In the genomic region with DNA sequence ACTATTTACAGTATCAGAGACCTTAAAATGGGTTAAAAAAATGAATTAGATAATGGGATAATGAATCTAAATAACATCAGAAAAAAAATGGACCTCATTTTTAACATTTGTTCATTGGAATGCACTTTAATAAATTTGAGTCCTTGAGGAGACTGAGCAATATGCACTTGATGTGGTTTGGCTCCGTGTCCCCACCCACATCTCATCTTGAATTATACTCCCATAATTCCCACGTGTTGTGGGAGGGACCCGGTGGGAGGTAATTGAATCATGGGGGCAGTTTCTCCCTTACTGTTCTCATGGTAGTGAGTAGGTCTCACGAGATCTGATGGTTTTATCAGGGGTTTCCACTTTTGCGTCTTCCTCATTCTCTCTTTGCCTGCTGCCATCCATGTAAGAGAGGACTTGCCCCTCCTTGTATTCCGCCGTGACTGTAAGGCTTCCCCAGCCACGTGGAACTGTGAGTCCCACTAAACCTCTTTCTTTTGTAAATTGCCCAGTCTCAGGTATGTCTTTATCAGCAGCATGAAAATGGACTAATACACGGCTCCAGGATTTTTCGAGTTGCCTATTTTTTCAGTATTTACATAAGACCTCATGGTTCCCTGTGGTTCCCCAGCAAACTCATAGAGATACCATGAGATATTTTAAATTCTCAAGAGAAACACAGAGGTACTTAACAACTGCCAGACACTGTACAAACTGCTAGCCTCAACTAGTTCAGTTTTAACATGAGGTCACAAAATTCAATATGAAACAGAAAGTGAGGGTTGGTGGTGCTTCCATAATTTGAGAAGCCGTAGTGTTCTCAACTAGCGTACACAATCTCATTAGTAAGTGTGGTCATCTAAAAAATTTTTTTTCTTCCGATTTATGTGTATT, we compare ENCODE assay signal across 16 cellular contexts.
A peak's percentile ranks its signal among the peaks of the same experiment; 100 is the strongest.
DNase-seq lines count a peak whose midpoint lies in the region; ATAC-seq and TF ChIP-seq lines count a peak whose summit lies in the region.
"Had no signal": no experiment of that assay in that cellular context is flagged by ENCODE, and none has a peak within 500 bp of the region (broad histone marks: within the 10 kb centered on the region; RNA-seq: fewer than 3 reads in every experiment).

No MANE protein-coding gene starts in this region.

- WGBS in hepatocyte (ENCODE audit: low lambda C conversion rate, missing lambda C conversion rate): 83% methylated on average over 13 of the region's 13 CpGs

- POLR2A ChIA-PET in HCT116 (lab: Charles Lee): no interaction called here

- intact Hi-C loops in HCT116 (cut with micrococcal nuclease): no loop called here

- no peaks in the 10 kb centered on the region for H3K36me3 ChIP-seq in HCT116 (ENCODE audit: control insufficient read depth in 1 of 2, insufficient read depth in 2 of 2, low read length in 2 of 2)
- no peaks in the 10 kb centered on the region for H3K36me3 ChIP-seq in hepatocyte (replicated peaks; ENCODE audit: insufficient read depth, low read depth)
- H3K36me3 ChIP-seq: ascending aorta had no signal

- H3K79me2 ChIP-seq in HCT116 (ENCODE audit: insufficient read depth, low read length) (no peaks in the 10 kb centered on the region), hepatocyte (no peaks in the 10 kb centered on the region)

- H3K4me2 ChIP-seq in HCT116 (ENCODE audit: low read length) (peak overlapping the region; percentile 58), hepatocyte (no peak overlapping the region)

- H3K9me2 ChIP-seq in HCT116 (ENCODE audit: insufficient read depth) (no peaks in the 10 kb centered on the region), hepatocyte (replicated peaks; ENCODE audit: insufficient read depth) (no peaks in the 10 kb centered on the region)

- no peak for TF ChIP-seq POLR2A in HCT116 (IDR thresholded peaks at IDR 0.05; ENCODE audit: borderline replicate concordance, extremely low read depth, insufficient read depth, insufficient read length)

- BruUV-seq in HCT116 (replicated peaks; lab: Mats Ljungman, UMichigan): no TSS peak

- H3K27me3 ChIP-seq in HCT116 (ENCODE audit: insufficient read depth, low read length) (no peaks in the 10 kb centered on the region), hepatocyte (no peaks in the 10 kb centered on the region)
- H3K27me3 ChIP-seq: ascending aorta had no signal

- H3K4me1 ChIP-seq in HCT116 (ENCODE audit: control insufficient read depth in 1 of 2, insufficient read depth in 2 of 2, low read length in 2 of 2): peaks cover 43 to 61% of the 10 kb centered on the region in 2 experiments
- peaks cover 35% of the 10 kb centered on the region for H3K4me1 ChIP-seq in hepatocyte (ENCODE audit: insufficient read depth)

- peak overlapping the region; percentile 63 for H2AFZ ChIP-seq in HCT116 (ENCODE audit: low read depth, low read length, poor library complexity, severe bottlenecking)
- H2AFZ ChIP-seq in hepatocyte: no peak overlapping the region

- TF ChIP-seq CTCF in GM12864 (IDR thresholded peaks at IDR 0.05; ENCODE audit: low read depth, low read length, missing control alignments): no peak
- no peak for TF ChIP-seq CTCF in HCT116 (IDR thresholded peaks at IDR 0.05 in 2 of 3, conservative IDR thresholded peaks at IDR 0.05 in 1 of 3; ENCODE audit: borderline replicate concordance in 1 of 3, insufficient read depth in 1 of 3, low read depth in 2 of 3, low read length in 2 of 3)
- TF ChIP-seq CTCF in hepatocyte (IDR thresholded peaks at IDR 0.05; ENCODE audit: poor library complexity): no peak

- H3K27ac ChIP-seq in HCT116 (ENCODE audit: low read depth, low read length): no peak overlapping the region
- peak overlapping the region; percentile 22 for H3K27ac ChIP-seq in hepatocyte
- H3K27ac ChIP-seq: ascending aorta, HL-60 had no signal

- RAD21 ChIA-PET in HCT116 (lab: Charles Lee; ENCODE audit: low non-redundant PET in 1 of 2, low total read pairs in 2 of 2, uncharacterized antibody in 2 of 2, unreplicated experiment in 2 of 2): interaction anchor here in 1 of 2 experiments (0.6 kb wide), 1 partner anchor 23 kb away, joined by 3 read pairs; no protein-coding TSS in a partner anchor

- H3K9me3 ChIP-seq in HCT116 (ENCODE audit: control insufficient read depth in 1 of 2, insufficient read depth in 1 of 2, low read depth in 1 of 2, low read length in 2 of 2) (no peaks in the 10 kb centered on the region), hepatocyte (ENCODE audit: low read depth) (no peaks in the 10 kb centered on the region)
- H3K9me3 ChIP-seq: ascending aorta had no signal

- CTCF ChIA-PET in HCT116 (lab: Charles Lee): no interaction called here

- TF ChIP-seq RAD21 in HCT116 (IDR thresholded peaks at IDR 0.05; ENCODE audit: low read depth): no peak

- H4K20me1 ChIP-seq in HCT116 (ENCODE audit: insufficient read depth): no peaks in the 10 kb centered on the region
- no peaks in the 10 kb centered on the region for H4K20me1 ChIP-seq in hepatocyte (ENCODE audit: insufficient read depth, poor library complexity, severe bottlenecking)

- no peak for ATAC-seq in HCT116
- ATAC-seq in HG02840 (IDR thresholded peaks at IDR 0.05; ENCODE audit: low FRiP score, unreplicated experiment): no peak

- H3K4me3 ChIP-seq in GM12864 (ENCODE audit: low read depth, low read length) (peak overlapping the region; percentile 30; the same call in 1 of the 2 replicates), HCT116 (replicated peaks in 1 of 2; ENCODE audit: low read depth in 1 of 2, low read length in 2 of 2) (no peak overlapping the region), hepatocyte (no peak overlapping the region)
- H3K4me3 ChIP-seq: ascending aorta had no signal

- H3K9ac ChIP-seq in HCT116 (ENCODE audit: low read length): no peak overlapping the region

- DNase-seq in GM12864 (ENCODE audit: low read depth): no peak
- DNase-seq in HCT116 (ENCODE audit: low read depth, low spot score): no peak
- peak; percentile 20 for DNase-seq in LoVo (ENCODE audit: low spot score)
- no peak for DNase-seq in hepatocyte (ENCODE audit: low spot score)
- no peak for DNase-seq in inferior parietal cortex (ENCODE audit: extremely low spot score)
- DNase-seq in iPS-NIHi11 (ENCODE audit: low spot score): no peak
- no peak for DNase-seq in superior temporal gyrus (ENCODE audit: extremely low spot score)
- DNase-seq: activated CD4-positive, alpha-beta T cell treated with anti-CD3 and anti-CD28 coated beads, Interleukin-2, amount 50 U/mL, for 1 hour; foreskin melanocyte; kidney; NCI-H2107; stimulated activated CD8-positive, alpha-beta memory T cell treated with anti-CD3 and anti-CD28 coated beads, Interleukin-4, amount 100 ng/mL, for 48 hours; T-helper 2 cell had no signal

TF ChIP-seq in HCT116, 20 proteins besides CTCF, POLR2A, EP300 and RAD21:
- no peak for TF ChIP-seq FOSL1 (IDR thresholded peaks at IDR 0.05; ENCODE audit: low read depth)
- TF ChIP-seq EZH2 (IDR thresholded peaks at IDR 0.05): no peak
- TF ChIP-seq POLR2AphosphoS5 (IDR thresholded peaks at IDR 0.05; ENCODE audit: low read depth, low read length): no peak
- TF ChIP-seq EGR1 (IDR thresholded peaks at IDR 0.05; ENCODE audit: low read depth): no peak
- TF ChIP-seq JUND (IDR thresholded peaks at IDR 0.05): no peak
- TF ChIP-seq, protein P1, sequence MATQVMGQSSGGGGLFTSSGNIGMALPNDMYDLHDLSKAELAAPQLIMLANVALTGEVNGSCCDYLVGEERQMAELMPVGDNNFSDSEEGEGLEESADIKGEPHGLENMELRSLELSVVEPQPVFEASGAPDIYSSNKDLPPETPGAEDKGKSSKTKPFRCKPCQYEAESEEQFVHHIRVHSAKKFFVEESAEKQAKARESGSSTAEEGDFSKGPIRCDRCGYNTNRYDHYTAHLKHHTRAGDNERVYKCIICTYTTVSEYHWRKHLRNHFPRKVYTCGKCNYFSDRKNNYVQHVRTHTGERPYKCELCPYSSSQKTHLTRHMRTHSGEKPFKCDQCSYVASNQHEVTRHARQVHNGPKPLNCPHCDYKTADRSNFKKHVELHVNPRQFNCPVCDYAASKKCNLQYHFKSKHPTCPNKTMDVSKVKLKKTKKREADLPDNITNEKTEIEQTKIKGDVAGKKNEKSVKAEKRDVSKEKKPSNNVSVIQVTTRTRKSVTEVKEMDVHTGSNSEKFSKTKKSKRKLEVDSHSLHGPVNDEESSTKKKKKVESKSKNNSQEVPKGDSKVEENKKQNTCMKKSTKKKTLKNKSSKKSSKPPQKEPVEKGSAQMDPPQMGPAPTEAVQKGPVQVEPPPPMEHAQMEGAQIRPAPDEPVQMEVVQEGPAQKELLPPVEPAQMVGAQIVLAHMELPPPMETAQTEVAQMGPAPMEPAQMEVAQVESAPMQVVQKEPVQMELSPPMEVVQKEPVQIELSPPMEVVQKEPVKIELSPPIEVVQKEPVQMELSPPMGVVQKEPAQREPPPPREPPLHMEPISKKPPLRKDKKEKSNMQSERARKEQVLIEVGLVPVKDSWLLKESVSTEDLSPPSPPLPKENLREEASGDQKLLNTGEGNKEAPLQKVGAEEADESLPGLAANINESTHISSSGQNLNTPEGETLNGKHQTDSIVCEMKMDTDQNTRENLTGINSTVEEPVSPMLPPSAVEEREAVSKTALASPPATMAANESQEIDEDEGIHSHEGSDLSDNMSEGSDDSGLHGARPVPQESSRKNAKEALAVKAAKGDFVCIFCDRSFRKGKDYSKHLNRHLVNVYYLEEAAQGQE (IDR thresholded peaks at IDR 0.05; ENCODE audit: low read depth): no peak
- TF ChIP-seq CEBPB (IDR thresholded peaks at IDR 0.05; ENCODE audit: low read depth): no peak
- no peak for TF ChIP-seq YY1 (IDR thresholded peaks at IDR 0.05; ENCODE audit: extremely low read depth, insufficient replicate concordance, low read depth, low read length)
- no peak for TF ChIP-seq TCF7L2 (IDR thresholded peaks at IDR 0.05; ENCODE audit: borderline replicate concordance, extremely low read depth, insufficient read depth, insufficient read length)
- TF ChIP-seq, protein P2, sequence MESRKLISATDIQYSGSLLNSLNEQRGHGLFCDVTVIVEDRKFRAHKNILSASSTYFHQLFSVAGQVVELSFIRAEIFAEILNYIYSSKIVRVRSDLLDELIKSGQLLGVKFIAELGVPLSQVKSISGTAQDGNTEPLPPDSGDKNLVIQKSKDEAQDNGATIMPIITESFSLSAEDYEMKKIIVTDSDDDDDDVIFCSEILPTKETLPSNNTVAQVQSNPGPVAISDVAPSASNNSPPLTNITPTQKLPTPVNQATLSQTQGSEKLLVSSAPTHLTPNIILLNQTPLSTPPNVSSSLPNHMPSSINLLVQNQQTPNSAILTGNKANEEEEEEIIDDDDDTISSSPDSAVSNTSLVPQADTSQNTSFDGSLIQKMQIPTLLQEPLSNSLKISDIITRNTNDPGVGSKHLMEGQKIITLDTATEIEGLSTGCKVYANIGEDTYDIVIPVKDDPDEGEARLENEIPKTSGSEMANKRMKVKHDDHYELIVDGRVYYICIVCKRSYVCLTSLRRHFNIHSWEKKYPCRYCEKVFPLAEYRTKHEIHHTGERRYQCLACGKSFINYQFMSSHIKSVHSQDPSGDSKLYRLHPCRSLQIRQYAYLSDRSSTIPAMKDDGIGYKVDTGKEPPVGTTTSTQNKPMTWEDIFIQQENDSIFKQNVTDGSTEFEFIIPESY (IDR thresholded peaks at IDR 0.05; ENCODE audit: extremely low read depth, insufficient replicate concordance, low read length): no peak
